ENCODE assay signal across 19 cellular contexts in the genomic region with DNA sequence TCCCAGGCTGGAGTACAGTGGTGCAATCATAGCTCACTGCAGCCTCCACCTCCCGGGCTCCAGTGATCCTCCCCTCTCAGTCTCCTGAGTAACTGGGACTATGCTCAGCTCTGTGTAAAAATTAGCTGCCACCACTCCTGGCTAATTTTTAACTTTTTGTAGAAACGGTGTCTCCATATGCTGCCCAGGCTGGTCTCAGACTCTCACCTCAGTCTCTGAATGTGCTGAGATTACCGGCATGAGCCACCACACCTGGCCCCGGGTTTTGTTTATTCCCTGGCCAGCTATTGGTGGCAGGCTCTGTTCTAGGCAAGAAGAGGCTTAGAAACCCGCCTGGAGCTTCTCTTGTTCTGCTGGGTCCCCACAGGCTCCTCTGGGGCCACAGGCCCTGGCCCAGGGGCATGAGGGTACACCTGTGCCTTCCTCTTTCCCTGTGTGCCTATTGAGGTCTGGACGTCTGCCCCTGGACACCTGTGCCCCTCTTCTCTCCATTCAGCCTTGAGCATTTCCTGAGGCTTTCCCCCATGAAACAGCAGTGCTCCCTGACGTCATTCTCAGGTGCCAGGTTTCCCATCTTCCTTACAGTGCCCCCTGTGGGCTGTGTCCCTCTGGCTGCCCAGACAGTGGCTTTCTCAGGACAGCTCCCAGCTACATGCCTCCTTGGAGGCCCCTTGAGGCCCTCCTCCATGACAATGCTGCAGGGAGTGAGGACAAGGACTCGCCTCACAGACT. TPM values are rescaled to one million over a fixed set of nuclear protein-coding genes. Genes with fewer than 3 reads are reported as not detected.
"Had no signal": no experiment of that assay in that cellular context is flagged by ENCODE, and none has a peak within 500 bp of the region (broad histone marks: within the 10 kb centered on the region; RNA-seq: fewer than 3 reads in every experiment).

No MANE protein-coding gene starts in this region.

- DNase-seq: activated CD4-positive, alpha-beta T cell treated with anti-CD3 and anti-CD28 coated beads for 36 hours; activated CD8-positive, alpha-beta T cell treated with anti-CD3 and anti-CD28 coated beads for 36 hours; activated gamma-delta T cell; activated naive CD8-positive, alpha-beta T cell treated with anti-CD3 and anti-CD28 coated beads for 36 hours; activated T-cell treated with anti-CD3 and anti-CD28 coated beads, Interleukin-2, amount 50 U/mL, for 72 hours; amygdala; central memory CD4-positive, alpha-beta T cell; colonic mucosa; stimulated activated CD4-positive, alpha-beta T cell treated with anti-CD3 and anti-CD28 coated beads, Interleukin-1b, Interleukin-23, amount 100 ng/mL, for 48 hours; stomach; T1000; testis; upper lobe of right lung had no signal

- H3K4me3 Mint-ChIP-seq: activated CD4-positive, alpha-beta T cell treated with anti-CD3 and anti-CD28 coated beads for 36 hours; activated CD8-positive, alpha-beta T cell treated with anti-CD3 and anti-CD28 coated beads for 36 hours; activated naive CD8-positive, alpha-beta T cell treated with anti-CD3 and anti-CD28 coated beads for 36 hours; activated T-cell treated with anti-CD3 and anti-CD28 coated beads, Interleukin-2, amount 50 U/mL, for 72 hours; brain; natural killer cell treated with Interleukin-12 subunit alpha and Interleukin-12 subunit beta and Interleukin-15 and Interleukin-18, amount 100 ng/mL, for 72 hours had no signal

- H3K36me3 ChIP-seq: colonic mucosa, stomach, upper lobe of right lung had no signal

- H3K27me3 ChIP-seq: colonic mucosa, esophagus muscularis mucosa, stomach, testis, upper lobe of right lung had no signal

- H3K9me3 Mint-ChIP-seq: activated CD8-positive, alpha-beta T cell treated with anti-CD3 and anti-CD28 coated beads for 36 hours; activated naive CD8-positive, alpha-beta T cell treated with anti-CD3 and anti-CD28 coated beads for 36 hours; activated T-cell treated with anti-CD3 and anti-CD28 coated beads, Interleukin-2, amount 50 U/mL, for 72 hours; natural killer cell treated with Interleukin-12 subunit alpha and Interleukin-12 subunit beta and Interleukin-15 and Interleukin-18, amount 100 ng/mL, for 72 hours had no signal

- H3K36me3 Mint-ChIP-seq: activated naive CD8-positive, alpha-beta T cell treated with anti-CD3 and anti-CD28 coated beads for 36 hours; brain; natural killer cell treated with Interleukin-12 subunit alpha and Interleukin-12 subunit beta and Interleukin-15 and Interleukin-18, amount 100 ng/mL, for 72 hours had no signal

- H3K27ac ChIP-seq: colonic mucosa, esophagus muscularis mucosa, stomach, testis, upper lobe of right lung had no signal

- H3K27ac Mint-ChIP-seq: activated CD4-positive, alpha-beta T cell treated with anti-CD3 and anti-CD28 coated beads for 36 hours; activated CD8-positive, alpha-beta T cell treated with anti-CD3 and anti-CD28 coated beads for 36 hours; activated naive CD8-positive, alpha-beta T cell treated with anti-CD3 and anti-CD28 coated beads for 36 hours; activated T-cell treated with anti-CD3 and anti-CD28 coated beads, Interleukin-2, amount 50 U/mL, for 72 hours; natural killer cell treated with Interleukin-12 subunit alpha and Interleukin-12 subunit beta and Interleukin-15 and Interleukin-18, amount 100 ng/mL, for 72 hours had no signal

- H3K27me3 Mint-ChIP-seq: activated CD4-positive, alpha-beta T cell treated with anti-CD3 and anti-CD28 coated beads for 36 hours; activated CD8-positive, alpha-beta T cell treated with anti-CD3 and anti-CD28 coated beads for 36 hours; activated naive CD8-positive, alpha-beta T cell treated with anti-CD3 and anti-CD28 coated beads for 36 hours; brain; natural killer cell treated with Interleukin-12 subunit alpha and Interleukin-12 subunit beta and Interleukin-15 and Interleukin-18, amount 100 ng/mL, for 72 hours had no signal

- H3K4me3 ChIP-seq: colonic mucosa, esophagus muscularis mucosa, stomach, testis, upper lobe of right lung had no signal

- H3K4me1 ChIP-seq: colonic mucosa, stomach, testis, upper lobe of right lung had no signal

- H3K4me1 Mint-ChIP-seq: activated CD4-positive, alpha-beta T cell treated with anti-CD3 and anti-CD28 coated beads for 36 hours; activated naive CD8-positive, alpha-beta T cell treated with anti-CD3 and anti-CD28 coated beads for 36 hours; brain had no signal

- ATAC-seq: activated CD4-positive, alpha-beta T cell treated with anti-CD3 and anti-CD28 coated beads for 36 hours; activated CD8-positive, alpha-beta T cell treated with anti-CD3 and anti-CD28 coated beads for 36 hours; activated T-cell treated with anti-CD3 and anti-CD28 coated beads, Interleukin-2, amount 50 U/mL, for 72 hours; natural killer cell treated with Interleukin-12 subunit alpha and Interleukin-12 subunit beta and Interleukin-15 and Interleukin-18, amount 100 ng/mL, for 72 hours had no signal

- H3K9me3 ChIP-seq: colonic mucosa, esophagus muscularis mucosa, stomach, testis, upper lobe of right lung had no signal

RNA-seq across cellular contexts. Expression of gene PCP4, which starts 57.5 kb away (rescaled TPM):
- total RNA-seq: activated CD4-positive, alpha-beta T cell treated with anti-CD3 and anti-CD28 coated beads for 36 hours; activated CD8-positive, alpha-beta T cell treated with anti-CD3 and anti-CD28 coated beads for 36 hours; activated naive CD8-positive, alpha-beta T cell treated with anti-CD3 and anti-CD28 coated beads for 36 hours; activated T-cell treated with anti-CD3 and anti-CD28 coated beads, Interleukin-2, amount 50 U/mL, for 72 hours; liver; mesenteric fat pad; natural killer cell treated with Interleukin-12 subunit alpha and Interleukin-12 subunit beta and Interleukin-15 and Interleukin-18, amount 100 ng/mL, for 72 hours; pulmonary artery endothelial cell had no signal
